ENCODE assay signal across 8 cellular contexts in the genomic region with DNA sequence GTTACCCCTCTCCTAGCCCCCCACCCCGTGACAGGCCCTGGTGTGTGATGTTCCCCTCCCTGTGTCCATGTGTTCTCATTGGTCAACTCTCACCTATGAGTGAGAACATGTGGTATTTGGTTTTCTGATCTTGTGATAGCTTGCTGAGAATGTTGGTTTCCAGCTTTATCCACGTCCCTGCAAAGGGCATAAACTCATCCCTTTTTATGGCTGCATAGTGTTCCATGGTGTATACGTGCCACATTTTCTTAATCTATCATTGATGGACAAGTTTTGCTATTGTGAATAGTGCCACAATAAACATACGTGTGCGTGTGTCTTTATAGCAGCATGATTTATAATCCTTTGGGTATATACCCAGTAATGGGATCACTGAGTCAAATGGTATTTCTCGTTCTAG. TPM values are rescaled to one million over a fixed set of nuclear protein-coding genes. Genes with fewer than 3 reads are reported as not detected.
DNase-seq lines count a peak whose midpoint lies in the region; ATAC-seq, FAIRE-seq and TF ChIP-seq lines count a peak whose summit lies in the region.
"Not testable (repeated sequence)": the region's sequence is repeated elsewhere in the genome, so short reads cannot be mapped to it uniquely, and the experiment has no call there.
"Had no signal": no experiment of that assay in that cellular context is flagged by ENCODE, and none has a peak within 500 bp of the region (broad histone marks: within the 10 kb centered on the region; RNA-seq: fewer than 3 reads in every experiment).

No MANE protein-coding gene starts in this region.

- H3K27me3 ChIP-seq in GM23248 (replicated peaks; ENCODE audit: insufficient read depth); Loucy (ENCODE audit: insufficient read depth, low read length, poor library complexity, severe bottlenecking): not testable (repeated sequence)
- H3K27me3 ChIP-seq in K562 (ENCODE audit: control insufficient read depth in 2 of 2, insufficient read depth in 2 of 2, low read length in 2 of 2), result peaks cover 30 to 54% of the 10 kb centered on the region in 2 experiments

- WGBS in GM23248 (ENCODE audit: low coverage in 1 of 2, low lambda C conversion rate in 2 of 2, missing lambda C conversion rate in 2 of 2), 2 experiments, result 90% methylated on average over 6 of the region's 6 CpGs
- WGBS in K562 (ENCODE audit: insufficient coverage, low coverage, missing lambda C conversion rate), result 3% methylated on average over 6 of the region's 6 CpGs

- not testable (repeated sequence) for DNase-seq in GM23248; K562 (ENCODE audit: extremely low read depth in 1 of 4, low spot score in 3 of 4); epithelial cell of prostate (ENCODE audit: low read depth, low spot score)

- ATAC-seq in K562, result not testable (repeated sequence)

- POLR2A ChIA-PET in K562 (lab: Yijun Ruan, JAX), result interaction anchor here (0.6 kb wide), 1 partner anchor 13 kb away, joined by 3 read pairs; no protein-coding TSS in a partner anchor

- not testable (repeated sequence) for H3K4me3 ChIP-seq in GM23248; Loucy (ENCODE audit: low read length, poor library complexity, severe bottlenecking); K562

- intact Hi-C loops in K562 (cut with micrococcal nuclease), result not testable (repeated sequence)

- not testable (repeated sequence) for H3K9me3 ChIP-seq in GM23248 (ENCODE audit: low read depth); Loucy (ENCODE audit: insufficient read depth, low read depth, low read length); K562 (replicated peaks; ENCODE audit: control insufficient read depth, insufficient read depth, low read depth, low read length)

- not testable (repeated sequence) for TF ChIP-seq EP300 in K562 (IDR thresholded peaks at IDR 0.05; ENCODE audit: low read length)

- TF ChIP-seq RAD21 in K562 (CRISPR knock-in tag; conservative IDR thresholded peaks at IDR 0.05 in 1 of 2, IDR thresholded peaks at IDR 0.05 in 1 of 2), result not testable (repeated sequence)

- not testable (repeated sequence) for H2AFZ ChIP-seq in GM23248; Loucy (ENCODE audit: low read length); K562 (ENCODE audit: low read depth, low read length)

- not testable (repeated sequence) for TF ChIP-seq POLR2A in K562 (conservative IDR thresholded peaks at IDR 0.05)

- H3K9me2 ChIP-seq in GM23248 (ENCODE audit: insufficient read depth); Loucy (replicated peaks; ENCODE audit: low read depth, low read length): not testable (repeated sequence)

- in situ Hi-C loops in GM23248 (cut with MboI); K562 (cut with MboI): not testable (repeated sequence)

- peaks cover 52% of the 10 kb centered on the region for H3F3A ChIP-seq in GM23248 (ENCODE audit: insufficient read depth)
- H3F3A ChIP-seq in Loucy (ENCODE audit: low read depth), result not testable (repeated sequence)

- not testable (repeated sequence) for H4K20me1 ChIP-seq in GM23248 (ENCODE audit: insufficient read depth); Loucy (ENCODE audit: insufficient read depth, low read length, poor library complexity, severe bottlenecking); K562 (replicated peaks; ENCODE audit: control insufficient read depth, insufficient read depth, low read length)

- CTCF ChIA-PET in K562 (lab: Yijun Ruan, JAX; ENCODE audit: low intra/inter-chr PET ratio), result not testable (repeated sequence)

- not testable (repeated sequence) for H3K36me3 ChIP-seq in GM23248 (ENCODE audit: low read depth); Loucy (ENCODE audit: insufficient read depth, low read length); K562 (ENCODE audit: control insufficient read depth, insufficient read depth, low read length)

- H3K9me1 ChIP-seq in K562 (ENCODE audit: control insufficient read depth, insufficient read depth, low read length), result not testable (repeated sequence)

- H3K27ac ChIP-seq in GM23248 (peak overlapping the region; percentile 80), epithelial cell of prostate (peak overlapping the region; percentile 98)
- not testable (repeated sequence) for H3K27ac ChIP-seq in K562 (ENCODE audit: extremely low read depth, low read depth, low read length)

- H3K4me1 ChIP-seq in GM23248 (ENCODE audit: insufficient read depth) (peaks cover 70% of the 10 kb centered on the region), Loucy (ENCODE audit: insufficient read depth, low read length, poor library complexity, severe bottlenecking) (peaks cover 54% of the 10 kb centered on the region)
- H3K4me1 ChIP-seq in K562 (replicated peaks in 1 of 2; ENCODE audit: control insufficient read depth in 2 of 2, insufficient read depth in 2 of 2, low read length in 2 of 2), result not testable (repeated sequence)

- not testable (repeated sequence) for H3K9ac ChIP-seq in GM23248; Loucy (ENCODE audit: low read depth, low read length, poor library complexity, severe bottlenecking); K562 (ENCODE audit: insufficient read depth in 1 of 2, low read depth in 2 of 2, low read length in 2 of 2)

- not testable (repeated sequence) for H3K4me2 ChIP-seq in GM23248 (ENCODE audit: unreplicated experiment); K562 (ENCODE audit: insufficient read depth, low read length)
- peak overlapping the region; percentile 39 for H3K4me2 ChIP-seq in Loucy (ENCODE audit: low read depth, low read length, poor library complexity, severe bottlenecking)

- TF ChIP-seq CTCF in Loucy (conservative IDR thresholded peaks at IDR 0.05; ENCODE audit: low read length); K562 (IDR thresholded peaks at IDR 0.05 in 2 of 3, conservative IDR thresholded peaks at IDR 0.05 in 1 of 3; ENCODE audit: insufficient read depth in 2 of 3, low read depth in 1 of 3, low read length in 3 of 3): not testable (repeated sequence)

- FAIRE-seq in K562 (lab: Jason Lieb, UNC), result not testable (repeated sequence)

- not testable (repeated sequence) for BruUV-seq in K562 (replicated peaks; lab: Mats Ljungman, UMichigan)

- not testable (repeated sequence) for H3K79me2 ChIP-seq in GM23248 (ENCODE audit: insufficient read depth); Loucy (ENCODE audit: insufficient read depth, low read length); K562 (ENCODE audit: control insufficient read depth, insufficient read depth, low read length)

RNA-seq across cellular contexts. Expression of gene RAET1E, which starts 6.0 kb away (rescaled TPM):
- 8.6 and 10.4 TPM in 2 replicates for total RNA-seq in GM23248 (2014; rRNA removed; shearing (Covaris generic))
- polyA plus RNA-seq in GM23248 (2016; fragmentation: Nextera tagmentation; extraction: Ambion mirVana) (8.1 and 8.8 TPM in 2 replicates), K562 (2011; rRNA removed) (not detected in 2 replicates), K562 (2014; fragmentation: Illumina TruSeq; extraction: Trizol) (not detected in 2 replicates), K562 (2014; fragmentation: Nextera tagmentation; extraction: Ambion mirVana) (not detected), K562 (2014; rRNA removed) (not detected in 2 replicates)
- total RNA-seq in K562 (2011; cell fraction: chromatin; rRNA removed; ENCODE audit: low replicate concordance), result not detected in 2 replicates
- not detected in 2 replicates for total RNA-seq in K562 (2011; cell fraction: nucleolus; rRNA removed)
- total RNA-seq in K562 (2011; cell fraction: nucleoplasm; rRNA removed), result not detected in 2 replicates
- total RNA-seq in K562 (2014; rRNA removed) (not detected in 2 replicates), K562 (2014; rRNA removed; fragmentation: Illumina TruSeq; extraction: Trizol) (not detected in 2 replicates), K562 (2015; rRNA removed; fragmentation: Illumina TruSeq; extraction: Trizol) (not detected in 2 replicates), K562 (2021) (not detected in 2 replicates)
- 0.01 and 0.18 TPM in 2 replicates for polyA plus RNA-seq in K562 (2011; cell fraction: cytosol; rRNA removed)
- polyA plus RNA-seq in K562 (2011; cell fraction: nucleus; rRNA removed), result 0.24 TPM in 1 of 2 replicates, not detected in the other
- not detected in 2 replicates for polyA plus RNA-seq in K562 (2012)
- polyA minus RNA-seq in K562 (2011; rRNA and poly(A)+ RNA removed), result not detected in 2 replicates
- polyA minus RNA-seq in K562 (2011; cell fraction: cytosol; rRNA and poly(A)+ RNA removed), result not detected in 2 replicates
- polyA minus RNA-seq in K562 (2011; cell fraction: nucleus; rRNA and poly(A)+ RNA removed), result 0.11 and 0.13 TPM in 2 replicates
- total RNA-seq: CD4-positive, alpha-beta T cell; CD8-positive, alpha-beta memory T cell; G401 had no signal
- polyA plus RNA-seq: CD14-positive monocyte; CD8-positive, alpha-beta memory T cell had no signal

RNA-seq across cellular contexts. Expression of gene LRP11, which starts 27.7 kb away (rescaled TPM):
- total RNA-seq in GM23248 (2014; rRNA removed; shearing (Covaris generic)), result 108 and 168 TPM in 2 replicates
- polyA plus RNA-seq in GM23248 (2016; fragmentation: Nextera tagmentation; extraction: Ambion mirVana) (44.9 and 50.3 TPM in 2 replicates), K562 (2011; rRNA removed) (2.6 and 8.2 TPM in 2 replicates), K562 (2014; fragmentation: Illumina TruSeq; extraction: Trizol) (1.8 and 3.4 TPM in 2 replicates), K562 (2014; fragmentation: Nextera tagmentation; extraction: Ambion mirVana) (under 1 TPM; 0.51 to 0.94 TPM), K562 (2014; rRNA removed) (2.0 and 2.1 TPM in 2 replicates)
- total RNA-seq in K562 (2011; cell fraction: chromatin; rRNA removed; ENCODE audit: low replicate concordance), result 3.8 and 4.9 TPM in 2 replicates
- 3.8 TPM in 2 replicates for total RNA-seq in K562 (2011; cell fraction: nucleolus; rRNA removed)
- 3.6 and 5.7 TPM in 2 replicates for total RNA-seq in K562 (2011; cell fraction: nucleoplasm; rRNA removed)
- total RNA-seq in K562 (2014; rRNA removed) (2.2 and 4.6 TPM in 2 replicates), K562 (2014; rRNA removed; fragmentation: Illumina TruSeq; extraction: Trizol) (2.7 and 3.5 TPM in 2 replicates), K562 (2015; rRNA removed; fragmentation: Illumina TruSeq; extraction: Trizol) (2.4 and 2.6 TPM in 2 replicates), K562 (2021) (2.9 and 3.6 TPM in 2 replicates)
- 3.2 and 7.3 TPM in 2 replicates for polyA plus RNA-seq in K562 (2011; cell fraction: cytosol; rRNA removed)
- 1.8 and 5.8 TPM in 2 replicates for polyA plus RNA-seq in K562 (2011; cell fraction: nucleus; rRNA removed)
- 2.6 and 2.7 TPM in 2 replicates for polyA plus RNA-seq in K562 (2012)
- 3.6 and 13.1 TPM in 2 replicates for polyA minus RNA-seq in K562 (2011; rRNA and poly(A)+ RNA removed)
- 3.4 and 9.2 TPM in 2 replicates for polyA minus RNA-seq in K562 (2011; cell fraction: cytosol; rRNA and poly(A)+ RNA removed)
- 2.2 and 5.2 TPM in 2 replicates for polyA minus RNA-seq in K562 (2011; cell fraction: nucleus; rRNA and poly(A)+ RNA removed)

RNA-seq across cellular contexts. Expression of gene RAET1G, which starts 31.1 kb away (rescaled TPM):
- total RNA-seq in GM23248 (2014; rRNA removed; shearing (Covaris generic)), result 5.2 and 8.9 TPM in 2 replicates
- 15.5 and 15.8 TPM in 2 replicates for polyA plus RNA-seq in GM23248 (2016; fragmentation: Nextera tagmentation; extraction: Ambion mirVana)
- total RNA-seq in K562 (2011; cell fraction: chromatin; rRNA removed; ENCODE audit: low replicate concordance), result not detected in 2 replicates
- not detected in 2 replicates for total RNA-seq in K562 (2011; cell fraction: nucleolus; rRNA removed)
- total RNA-seq in K562 (2011; cell fraction: nucleoplasm; rRNA removed), result 0.61 TPM in 1 of 2 replicates, not detected in the other
- total RNA-seq in K562 (2014; rRNA removed), result not detected in 2 replicates
- total RNA-seq in K562 (2014; rRNA removed; fragmentation: Illumina TruSeq; extraction: Trizol), result not detected in 2 replicates
- not detected in 2 replicates for total RNA-seq in K562 (2015; rRNA removed; fragmentation: Illumina TruSeq; extraction: Trizol)
- not detected in 2 replicates for total RNA-seq in K562 (2021)
- polyA plus RNA-seq in K562 (2011; rRNA removed), result 0.11 TPM in 1 of 2 replicates, not detected in the other
- 0.13 TPM in 1 of 2 replicates, not detected in the other for polyA plus RNA-seq in K562 (2011; cell fraction: cytosol; rRNA removed)
- polyA plus RNA-seq in K562 (2011; cell fraction: nucleus; rRNA removed), result 0.16 TPM in 1 of 2 replicates, not detected in the other
- 0.07 TPM in 1 of 2 replicates, not detected in the other for polyA plus RNA-seq in K562 (2012)
- polyA plus RNA-seq in K562 (2014; fragmentation: Illumina TruSeq; extraction: Trizol), result not detected in 2 replicates
- polyA plus RNA-seq in K562 (2014; fragmentation: Nextera tagmentation; extraction: Ambion mirVana), result not detected
- polyA plus RNA-seq in K562 (2014; rRNA removed), result not detected in 2 replicates
- not detected in 2 replicates for polyA minus RNA-seq in K562 (2011; rRNA and poly(A)+ RNA removed)
- polyA minus RNA-seq in K562 (2011; cell fraction: cytosol; rRNA and poly(A)+ RNA removed), result not detected in 2 replicates
- polyA minus RNA-seq in K562 (2011; cell fraction: nucleus; rRNA and poly(A)+ RNA removed), result not detected in 2 replicates
- total RNA-seq: CD4-positive, alpha-beta T cell; CD8-positive, alpha-beta memory T cell; G401 had no signal
- polyA plus RNA-seq: CD14-positive monocyte; CD8-positive, alpha-beta memory T cell had no signal

RNA-seq across cellular contexts. Expression of gene ULBP2, which starts 50.0 kb away (rescaled TPM):
- total RNA-seq in GM23248 (2014; rRNA removed; shearing (Covaris generic)), result 11.4 and 23.8 TPM in 2 replicates
- polyA plus RNA-seq in GM23248 (2016; fragmentation: Nextera tagmentation; extraction: Ambion mirVana), result 29.5 and 30.1 TPM in 2 replicates
- total RNA-seq in K562 (2011; cell fraction: chromatin; rRNA removed; ENCODE audit: low replicate concordance), result 6.3 and 10.4 TPM in 2 replicates
- 8.3 and 12.7 TPM in 2 replicates for total RNA-seq in K562 (2011; cell fraction: nucleolus; rRNA removed)
- 13.1 and 13.4 TPM in 2 replicates for total RNA-seq in K562 (2011; cell fraction: nucleoplasm; rRNA removed)
- 0.50 and 0.57 TPM in 2 replicates for total RNA-seq in K562 (2014; rRNA removed)
- total RNA-seq in K562 (2014; rRNA removed; fragmentation: Illumina TruSeq; extraction: Trizol), result 0.96 and 1.2 TPM in 2 replicates
- 0.60 and 0.83 TPM in 2 replicates for total RNA-seq in K562 (2015; rRNA removed; fragmentation: Illumina TruSeq; extraction: Trizol)
- 0.78 and 1.2 TPM in 2 replicates for total RNA-seq in K562 (2021)
- 2.7 and 5.3 TPM in 2 replicates for polyA plus RNA-seq in K562 (2011; rRNA removed)
- 2.6 and 5.2 TPM in 2 replicates for polyA plus RNA-seq in K562 (2011; cell fraction: cytosol; rRNA removed)
- 1.4 and 3.5 TPM in 2 replicates for polyA plus RNA-seq in K562 (2011; cell fraction: nucleus; rRNA removed)
- 1.2 and 4.7 TPM in 2 replicates for polyA plus RNA-seq in K562 (2012)
- polyA plus RNA-seq in K562 (2014; fragmentation: Illumina TruSeq; extraction: Trizol), result 1.8 and 2.4 TPM in 2 replicates
- 1 to 10 TPM; 3.2 to 4.1 TPM for polyA plus RNA-seq in K562 (2014; fragmentation: Nextera tagmentation; extraction: Ambion mirVana)
- polyA plus RNA-seq in K562 (2014; rRNA removed), result 1.1 TPM in 2 replicates
- polyA minus RNA-seq in K562 (2011; rRNA and poly(A)+ RNA removed), result 1.4 and 2.9 TPM in 2 replicates
- polyA minus RNA-seq in K562 (2011; cell fraction: cytosol; rRNA and poly(A)+ RNA removed), result 0.86 TPM in 1 of 2 replicates, not detected in the other
- 0.22 and 0.27 TPM in 2 replicates for polyA minus RNA-seq in K562 (2011; cell fraction: nucleus; rRNA and poly(A)+ RNA removed)

Comparison
In these comparisons a context has a peak if more than half of its experiments do, and no peak if none do; other contexts are left out.
1. RNA of gene LRP11, which starts 27.7 kb away (total RNA-seq): 108 to 168 TPM in GM23248; 2.2 to 5.7 TPM in K562; every median in the first group is over 10 times any median in the second.